26 cellular contexts compared by ENCODE assay signal in the genomic region with DNA sequence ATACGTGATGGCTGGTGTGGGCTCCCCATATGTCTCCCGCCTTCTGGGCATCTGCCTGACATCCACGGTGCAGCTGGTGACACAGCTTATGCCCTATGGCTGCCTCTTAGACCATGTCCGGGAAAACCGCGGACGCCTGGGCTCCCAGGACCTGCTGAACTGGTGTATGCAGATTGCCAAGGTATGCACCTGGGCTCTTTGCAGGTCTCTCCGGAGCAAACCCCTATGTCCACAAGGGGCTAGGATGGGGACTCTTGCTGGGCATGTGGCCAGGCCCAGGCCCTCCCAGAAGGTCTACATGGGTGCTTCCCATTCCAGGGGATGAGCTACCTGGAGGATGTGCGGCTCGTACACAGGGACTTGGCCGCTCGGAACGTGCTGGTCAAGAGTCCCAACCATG. TPM values are rescaled to one million over a fixed set of nuclear protein-coding genes. Genes with fewer than 3 reads are reported as not detected.
"Had no signal": no experiment of that assay in that cellular context is flagged by ENCODE, and none has a peak within 500 bp of the region (broad histone marks: within the 10 kb centered on the region; RNA-seq: fewer than 3 reads in every experiment).

No MANE protein-coding gene starts in this region.

- DNase-seq: cortex of kidney; effector memory CD8-positive, alpha-beta T cell; esophagus squamous epithelium; foreskin melanocyte; glutamatergic neuron; left ventricle myocardium superior; lower lobe of right lung; sigmoid colon; stimulated activated CD4-positive, alpha-beta T cell treated with anti-CD3 and anti-CD28 coated beads, Interleukin-2, amount 100 ng/mL, for 24 hours; stimulated activated CD4-positive, alpha-beta T cell treated with anti-CD3 and anti-CD28 coated beads, Interleukin-4, amount 100 ng/mL, for 24 hours; stimulated activated naive CD4-positive, alpha-beta T cell treated with Interleukin-2 at 50 U/mL for 16 hours; stomach; thyroid gland; trophoblast cell had no signal

- H3K27me3 ChIP-seq: esophagus squamous epithelium, neutrophil, sigmoid colon, stomach, thyroid gland, vagina had no signal

- FAIRE-seq: endometrium, keratinocyte had no signal

- H3K9me3 Mint-ChIP-seq: effector memory CD8-positive, alpha-beta T cell; naive thymus-derived CD8-positive, alpha-beta T cell; stimulated activated effector memory CD8-positive, alpha-beta T cell treated with anti-CD3 and anti-CD28 coated beads, Interleukin-12 subunit alpha, Interleukin-12 subunit beta, amount 100 ng/mL, for 72 hours had no signal

- H3K4me3 Mint-ChIP-seq: effector memory CD8-positive, alpha-beta T cell; stimulated activated effector memory CD8-positive, alpha-beta T cell treated with anti-CD3 and anti-CD28 coated beads, Interleukin-12 subunit alpha, Interleukin-12 subunit beta, amount 100 ng/mL, for 72 hours had no signal

- H3K27ac Mint-ChIP-seq: progenitor cell of endocrine pancreas; stimulated activated effector memory CD8-positive, alpha-beta T cell treated with anti-CD3 and anti-CD28 coated beads, Interleukin-12 subunit alpha, Interleukin-12 subunit beta, amount 100 ng/mL, for 72 hours had no signal

- H3K9ac ChIP-seq: parathyroid adenoma had no signal

- H3K4me3 ChIP-seq: esophagus squamous epithelium, lower lobe of right lung, sigmoid colon, stomach, thyroid gland, vagina had no signal

- H3K79me2 ChIP-seq: parathyroid adenoma had no signal

- ATAC-seq: effector memory CD8-positive, alpha-beta T cell; left ventricle myocardium superior; lower lobe of right lung; naive thymus-derived CD8-positive, alpha-beta T cell; stimulated activated effector memory CD8-positive, alpha-beta T cell treated with anti-CD3 and anti-CD28 coated beads, Interleukin-12 subunit alpha, Interleukin-12 subunit beta, amount 100 ng/mL, for 72 hours had no signal

- H3K9me3 ChIP-seq: esophagus squamous epithelium, lower lobe of right lung, neutrophil, sigmoid colon, stomach, thyroid gland, vagina had no signal

- H3K27ac ChIP-seq: esophagus squamous epithelium, lower lobe of right lung, neutrophil, parathyroid adenoma, sigmoid colon, stomach, thyroid gland, vagina had no signal

- H2AFZ ChIP-seq: parathyroid adenoma had no signal

- H3K27me3 Mint-ChIP-seq: effector memory CD8-positive, alpha-beta T cell; naive thymus-derived CD8-positive, alpha-beta T cell; progenitor cell of endocrine pancreas had no signal

RNA-seq across cellular contexts. Expression of gene GRB7, which starts 13.0 kb away (rescaled TPM):
- total RNA-seq: dermis microvascular lymphatic vessel endothelial cell; myocyte; naive thymus-derived CD8-positive, alpha-beta T cell; skeletal muscle tissue had no signal
- polyA plus RNA-seq: naive thymus-derived CD8-positive, alpha-beta T cell; neural cell had no signal

RNA-seq across cellular contexts. Expression of gene PNMT, which starts 56.5 kb away (rescaled TPM):
- polyA plus RNA-seq: keratinocyte had no signal
